In genomic region chr13:75214846-75215245, GRCh38 we compare ENCODE assay signal across 29 cellular contexts.
"Had no signal": no experiment of that assay in that cellular context is flagged by ENCODE, and none has a peak within 500 bp of the region (broad histone marks: within the 10 kb centered on the region; RNA-seq: fewer than 3 reads in every experiment).

No MANE protein-coding gene starts in this region.

- H3K27me3 ChIP-seq: neural progenitor cell, ovary, right lobe of liver, thyroid gland, tibial nerve, upper lobe of left lung, vagina had no signal

- H3K4me3 Mint-ChIP-seq: natural killer cell treated with Interleukin-12 subunit alpha and Interleukin-12 subunit beta and Interleukin-15 and Interleukin-18, amount 100 ng/mL, for 72 hours; nephron progenitor cell; neural progenitor cell; stimulated activated effector memory CD8-positive, alpha-beta T cell treated with anti-CD3 and anti-CD28 coated beads, Interleukin-12 subunit alpha, Interleukin-12 subunit beta, amount 100 ng/mL, for 72 hours; stimulated activated naive B cell treated with anti-CD40 and anti-IgM and Interleukin-4, amounts not matched to agents 10 μg/mL and 1 μg/mL and 100 μg/mL, for 72 hours; stimulated activated naive CD8-positive, alpha-beta T cell treated with anti-CD3 and anti-CD28 coated beads, Interleukin-15, Interleukin-2, amounts not matched to agents 100 ng/mL and 50 ng/mL, for 24 hours had no signal

- H3K79me2 ChIP-seq: parathyroid adenoma had no signal

- H3K4me3 ChIP-seq: neural progenitor cell, ovary, psoas muscle, right lobe of liver, sigmoid colon, stomach, thoracic aorta, thyroid gland, tibial nerve, upper lobe of left lung, vagina had no signal

- ATAC-seq: psoas muscle; right cardiac atrium; right lobe of liver; stimulated activated effector memory CD8-positive, alpha-beta T cell treated with anti-CD3 and anti-CD28 coated beads, Interleukin-12 subunit alpha, Interleukin-12 subunit beta, amount 100 ng/mL, for 72 hours; stimulated activated naive B cell treated with anti-CD40 and anti-IgM and Interleukin-4, amounts not matched to agents 10 μg/mL and 1 μg/mL and 100 μg/mL, for 72 hours had no signal

- H3K9me3 Mint-ChIP-seq: stimulated activated effector memory CD8-positive, alpha-beta T cell treated with anti-CD3 and anti-CD28 coated beads, Interleukin-12 subunit alpha, Interleukin-12 subunit beta, amount 100 ng/mL, for 72 hours; stimulated activated naive B cell treated with anti-CD40 and anti-IgM and Interleukin-4, amounts not matched to agents 10 μg/mL and 1 μg/mL and 100 μg/mL, for 72 hours; stimulated activated naive CD8-positive, alpha-beta T cell treated with anti-CD3 and anti-CD28 coated beads, Interleukin-15, Interleukin-2, amounts not matched to agents 100 ng/mL and 50 ng/mL, for 24 hours had no signal

- H3K27ac Mint-ChIP-seq: natural killer cell treated with Interleukin-12 subunit alpha and Interleukin-12 subunit beta and Interleukin-15 and Interleukin-18, amount 100 ng/mL, for 72 hours; nephron progenitor cell; progenitor cell of endocrine pancreas; stimulated activated effector memory CD8-positive, alpha-beta T cell treated with anti-CD3 and anti-CD28 coated beads, Interleukin-12 subunit alpha, Interleukin-12 subunit beta, amount 100 ng/mL, for 72 hours; stimulated activated naive B cell treated with anti-CD40 and anti-IgM and Interleukin-4, amounts not matched to agents 10 μg/mL and 1 μg/mL and 100 μg/mL, for 72 hours; stimulated activated naive CD8-positive, alpha-beta T cell treated with anti-CD3 and anti-CD28 coated beads, Interleukin-15, Interleukin-2, amounts not matched to agents 100 ng/mL and 50 ng/mL, for 24 hours had no signal

- H3K9ac ChIP-seq: neural progenitor cell, parathyroid adenoma had no signal

- H3K36me3 Mint-ChIP-seq: natural killer cell treated with Interleukin-12 subunit alpha and Interleukin-12 subunit beta and Interleukin-15 and Interleukin-18, amount 100 ng/mL, for 72 hours; stimulated activated effector memory CD8-positive, alpha-beta T cell treated with anti-CD3 and anti-CD28 coated beads, Interleukin-12 subunit alpha, Interleukin-12 subunit beta, amount 100 ng/mL, for 72 hours; stimulated activated naive B cell treated with anti-CD40 and anti-IgM and Interleukin-4, amounts not matched to agents 10 μg/mL and 1 μg/mL and 100 μg/mL, for 72 hours had no signal

- H3K27ac ChIP-seq: neural progenitor cell, ovary, parathyroid adenoma, psoas muscle, right lobe of liver, sigmoid colon, stomach, thoracic aorta, thyroid gland, tibial nerve, upper lobe of left lung, vagina had no signal

- H2AFZ ChIP-seq: neural progenitor cell, parathyroid adenoma had no signal

- H3K36me3 ChIP-seq: neural progenitor cell, ovary, right lobe of liver, sigmoid colon, stomach, thoracic aorta, thyroid gland, tibial nerve, upper lobe of left lung, vagina had no signal

- H3K9me3 ChIP-seq: ovary, psoas muscle, right lobe of liver, sigmoid colon, stomach, thoracic aorta, thyroid gland, tibial nerve, upper lobe of left lung, vagina had no signal

- DNase-seq: nephron progenitor cell; occipital lobe; ovary; posterior cingulate gyrus; psoas muscle; right cardiac atrium; right lobe of liver; sigmoid colon; small intestine; stimulated activated CD4-positive, alpha-beta T cell treated with anti-CD3 and anti-CD28 coated beads, Interleukin-15, amount 100 ng/mL, for 24 hours; stimulated activated CD4-positive, alpha-beta T cell treated with anti-CD3 and anti-CD28 coated beads, Interleukin-2, amount 100 ng/mL, for 24 hours; stimulated activated CD4-positive, alpha-beta T cell treated with anti-CD3 and anti-CD28 coated beads, Interleukin-2, amount 100 ng/mL, for 48 hours; stimulated activated CD4-positive, alpha-beta T cell treated with anti-CD3 and anti-CD28 coated beads, Interleukin-4, amount 100 ng/mL, for 24 hours; stimulated activated naive B cell treated with anti-CD40 and anti-IgM and Interleukin-4, amounts not matched to agents 10 μg/mL and 1 μg/mL and 100 μg/mL, for 72 hours; stimulated activated naive CD4-positive, alpha-beta T cell treated with Interleukin-2 at 50 U/mL for 16 hours; stomach; thyroid gland; trophoblast cell; upper lobe of left lung had no signal

- H3K4me2 ChIP-seq: neural progenitor cell had no signal

- H3K4me1 ChIP-seq: parathyroid adenoma, right lobe of liver, thyroid gland had no signal

- FAIRE-seq: small intestine, urothelium cell line had no signal
